Comparison of ENCODE assay signal across 15 cellular contexts in the genomic region with DNA sequence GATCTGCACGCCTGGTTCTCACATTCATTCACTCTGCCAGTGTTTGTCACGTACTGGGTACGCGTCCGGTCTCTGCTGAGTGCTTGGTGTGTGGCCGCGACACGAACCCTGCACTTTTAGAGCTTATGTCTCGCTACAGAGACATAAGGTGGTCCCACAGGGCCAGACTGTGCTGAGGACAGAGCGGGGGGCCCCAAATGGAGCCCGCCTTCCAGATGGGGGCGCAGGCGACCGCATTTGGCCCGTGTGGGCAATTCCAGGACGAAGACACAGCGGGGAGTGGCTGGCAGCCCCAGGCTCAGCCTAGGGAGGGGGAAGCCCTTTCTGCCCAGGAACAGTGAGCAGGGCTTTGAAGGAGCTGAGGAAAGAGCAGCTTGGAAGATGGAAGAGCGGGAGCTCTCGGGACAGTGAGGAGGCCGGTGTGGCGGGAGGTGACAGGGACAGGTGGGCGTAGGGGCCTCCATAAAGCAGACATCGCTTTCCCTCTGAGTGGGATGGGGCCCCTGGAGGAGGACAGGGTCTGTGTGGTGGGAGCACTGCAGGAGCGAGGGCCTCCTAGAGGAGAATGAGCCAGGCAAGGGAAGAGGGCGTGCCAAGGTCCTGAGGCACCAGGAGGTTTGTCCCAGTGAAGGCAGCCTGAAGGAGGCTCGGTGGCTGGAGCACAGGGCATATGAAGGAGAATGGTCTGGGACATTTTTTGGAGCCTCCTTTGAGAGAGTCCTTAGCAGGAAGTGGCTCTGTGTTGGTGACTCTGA. TPM values are rescaled to one million over a fixed set of nuclear protein-coding genes. Genes with fewer than 3 reads are reported as not detected.
"Had no signal": no experiment of that assay in that cellular context is flagged by ENCODE, and none has a peak within 500 bp of the region (broad histone marks: within the 10 kb centered on the region; RNA-seq: fewer than 3 reads in every experiment).

No MANE protein-coding gene starts in this region.

- H3K4me3 Mint-ChIP-seq: activated naive CD8-positive, alpha-beta T cell; activated T-cell treated with anti-CD3 and anti-CD28 coated beads, Interleukin-2, amount 50 U/mL, for 72 hours; immature natural killer cell; stimulated activated memory B cell treated with anti-CD40 and anti-IgM and Interleukin-4, amounts not matched to agents 10 μg/mL and 1 μg/mL and 100 μg/mL, for 72 hours had no signal

- FAIRE-seq: small intestine had no signal

- H3K4me1 ChIP-seq: right atrium auricular region, transverse colon had no signal

- H3K27me3 ChIP-seq: brain microvascular endothelial cell, right atrium auricular region, transverse colon had no signal

- H3K27ac Mint-ChIP-seq: activated naive CD8-positive, alpha-beta T cell; activated T-cell treated with anti-CD3 and anti-CD28 coated beads, Interleukin-2, amount 50 U/mL, for 72 hours; stimulated activated memory B cell treated with anti-CD40 and anti-IgM and Interleukin-4, amounts not matched to agents 10 μg/mL and 1 μg/mL and 100 μg/mL, for 72 hours had no signal

- DNase-seq: activated T-cell treated with anti-CD3 and anti-CD28 coated beads, Interleukin-2, amount 50 U/mL, for 72 hours; brain microvascular endothelial cell; cerebellar nuclear complex; dermis blood vessel endothelial cell; immature natural killer cell; midbrain; small intestine; transverse colon; WERI-Rb-1 had no signal

- H3K9me3 Mint-ChIP-seq: activated T-cell treated with anti-CD3 and anti-CD28 coated beads, Interleukin-2, amount 50 U/mL, for 72 hours; immature natural killer cell; stimulated activated memory B cell treated with anti-CD40 and anti-IgM and Interleukin-4, amounts not matched to agents 10 μg/mL and 1 μg/mL and 100 μg/mL, for 72 hours had no signal

- H3K27ac ChIP-seq: brain microvascular endothelial cell, right atrium auricular region, transverse colon, WERI-Rb-1 had no signal

- ATAC-seq: activated T-cell treated with anti-CD3 and anti-CD28 coated beads, Interleukin-2, amount 50 U/mL, for 72 hours; stimulated activated memory B cell treated with anti-CD40 and anti-IgM and Interleukin-4, amounts not matched to agents 10 μg/mL and 1 μg/mL and 100 μg/mL, for 72 hours had no signal

- H3K4me3 ChIP-seq: lung, right atrium auricular region, transverse colon had no signal

- H3K27me3 Mint-ChIP-seq: activated naive CD8-positive, alpha-beta T cell; stimulated activated memory B cell treated with anti-CD40 and anti-IgM and Interleukin-4, amounts not matched to agents 10 μg/mL and 1 μg/mL and 100 μg/mL, for 72 hours had no signal

- H3K9me3 ChIP-seq: right atrium auricular region, transverse colon had no signal

- H3K4me1 Mint-ChIP-seq: immature natural killer cell; stimulated activated memory B cell treated with anti-CD40 and anti-IgM and Interleukin-4, amounts not matched to agents 10 μg/mL and 1 μg/mL and 100 μg/mL, for 72 hours had no signal

- H3K36me3 Mint-ChIP-seq: activated naive CD8-positive, alpha-beta T cell had no signal

RNA-seq across cellular contexts. Expression of gene HRH3, which starts 45.0 kb away (rescaled TPM):
- total RNA-seq: activated T-cell treated with anti-CD3 and anti-CD28 coated beads, Interleukin-2, amount 50 U/mL, for 72 hours; dermis blood vessel endothelial cell; lung; right atrium auricular region; SK-MEL-5; subcutaneous adipose tissue; transverse colon had no signal
- polyA plus RNA-seq: immature natural killer cell, lung had no signal
